In genomic region chr3:17733270-17733669, GRCh38 we compare ENCODE assay signal across 19 cellular contexts.
"Had no signal": no experiment of that assay in that cellular context is flagged by ENCODE, and none has a peak within 500 bp of the region (broad histone marks: within the 10 kb centered on the region; RNA-seq: fewer than 3 reads in every experiment).

No MANE protein-coding gene starts in this region.

- H3K36me3 ChIP-seq: cardiac muscle cell, esophagus muscularis mucosa, gastroesophageal sphincter, thyroid gland had no signal

- H3K9me3 ChIP-seq: esophagus muscularis mucosa, gastroesophageal sphincter, left lung, thyroid gland had no signal

- H3K4me3 ChIP-seq: cardiac muscle cell, esophagus muscularis mucosa, gastroesophageal sphincter, left lung, thyroid gland had no signal

- H3K27me3 ChIP-seq: cardiac muscle cell, esophagus muscularis mucosa, gastroesophageal sphincter, heart left ventricle, left lung, thyroid gland had no signal

- H3K27ac ChIP-seq: cardiac muscle cell, esophagus muscularis mucosa, gastroesophageal sphincter, parathyroid adenoma had no signal

- H3K27me3 Mint-ChIP-seq: activated CD4-positive, alpha-beta T cell treated with anti-CD3 and anti-CD28 coated beads, Interleukin-2, amount 10 ng/mL, durations not matched to agents 24 days and 14 days; activated naive CD8-positive, alpha-beta T cell; stimulated activated naive B cell treated with anti-CD40 and anti-IgM and Interleukin-4, amounts not matched to agents 10 μg/mL and 1 μg/mL and 100 μg/mL, for 72 hours had no signal

- DNase-seq: activated CD4-positive, alpha-beta T cell treated with anti-CD3 and anti-CD28 coated beads, Interleukin-2, amount 10 ng/mL, durations not matched to agents 24 days and 14 days; activated CD8-positive, alpha-beta memory T cell treated with anti-CD3 and anti-CD28 coated beads, Interleukin-2, amount 50 U/mL, for 4 hours; activated effector memory CD4-positive, alpha-beta T cell treated with anti-CD3 and anti-CD28 coated beads, Interleukin-2, amount 50 U/mL, for 16 hours; activated T-cell treated with anti-CD3 and anti-CD28 coated beads, Interleukin-2, amount 50 U/mL, for 4 hours; dermis blood vessel endothelial cell; effector memory CD4-positive, alpha-beta T cell; heart left ventricle; left lung; mammary epithelial cell; stimulated activated CD4-positive, alpha-beta T cell treated with anti-CD3 and anti-CD28 coated beads, Interleukin-4, amount 100 ng/mL, for 4 hours; stimulated activated naive B cell treated with anti-CD40 and anti-IgM and Interleukin-4, amounts not matched to agents 10 μg/mL and 1 μg/mL and 100 μg/mL, for 72 hours; T-helper 9 cell; thyroid gland had no signal

- ATAC-seq: activated T-cell treated with anti-CD3 and anti-CD28 coated beads, Interleukin-2, amount 50 U/mL, for 4 hours; gastroesophageal sphincter; heart left ventricle; left lung; sciatic nerve; stimulated activated naive B cell treated with anti-CD40 and anti-IgM and Interleukin-4, amounts not matched to agents 10 μg/mL and 1 μg/mL and 100 μg/mL, for 72 hours had no signal

- H3K27ac Mint-ChIP-seq: activated CD4-positive, alpha-beta T cell treated with anti-CD3 and anti-CD28 coated beads, Interleukin-2, amount 10 ng/mL, durations not matched to agents 24 days and 14 days; activated naive CD8-positive, alpha-beta T cell had no signal

- H3K4me3 Mint-ChIP-seq: activated CD4-positive, alpha-beta T cell treated with anti-CD3 and anti-CD28 coated beads, Interleukin-2, amount 10 ng/mL, durations not matched to agents 24 days and 14 days; activated naive CD8-positive, alpha-beta T cell; activated T-cell treated with anti-CD3 and anti-CD28 coated beads, Interleukin-2, amount 50 U/mL, for 4 hours had no signal

- H3K4me1 ChIP-seq: parathyroid adenoma had no signal

- H3K9me3 Mint-ChIP-seq: activated CD4-positive, alpha-beta T cell treated with anti-CD3 and anti-CD28 coated beads, Interleukin-2, amount 10 ng/mL, durations not matched to agents 24 days and 14 days; activated T-cell treated with anti-CD3 and anti-CD28 coated beads, Interleukin-2, amount 50 U/mL, for 4 hours had no signal
